ENCODE assay signal across 15 cellular contexts in the genomic region with DNA sequence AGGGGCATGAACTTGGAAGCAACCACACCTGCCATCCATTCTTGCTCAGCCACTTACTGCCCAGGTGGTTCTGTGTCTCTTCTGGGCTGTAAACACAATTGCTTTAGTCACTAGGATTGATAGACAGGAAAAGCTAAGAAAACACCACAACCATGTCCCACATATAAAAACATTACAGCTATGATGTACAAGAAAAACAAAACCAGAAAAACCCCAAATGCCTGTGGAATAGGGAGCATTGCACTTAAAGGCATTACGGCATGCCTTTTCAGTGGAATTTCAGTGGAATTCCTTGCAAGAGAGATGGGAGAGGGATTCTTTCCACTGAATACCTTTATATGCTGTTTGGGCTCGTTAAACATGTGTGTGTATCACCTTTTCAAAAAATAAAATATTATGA. TPM values are rescaled to one million over a fixed set of nuclear protein-coding genes. Genes with fewer than 3 reads are reported as not detected.
A peak's percentile ranks its signal among the peaks of the same experiment; 100 is the strongest.
DNase-seq lines count a peak whose midpoint lies in the region; ATAC-seq and TF ChIP-seq lines count a peak whose summit lies in the region.
"Had no signal": no experiment of that assay in that cellular context is flagged by ENCODE, and none has a peak within 500 bp of the region (broad histone marks: within the 10 kb centered on the region; RNA-seq: fewer than 3 reads in every experiment).

No MANE protein-coding gene starts in this region.

- POLR2A ChIA-PET in BJ (lab: Charles Lee) = interaction anchor here (0.6 kb wide), 1 partner anchor 19 kb away, joined by 4 read pairs; no protein-coding TSS in a partner anchor

- no peaks in the 10 kb centered on the region for H3K79me2 ChIP-seq in GM23248 (ENCODE audit: insufficient read depth)

- DNase-seq in BJ (ENCODE audit: low read depth) = peak; percentile 40
- DNase-seq in GM23248 = peak; percentile 42
- DNase-seq in adipocyte (ENCODE audit: low read depth) = peak; percentile 56
- no peak for DNase-seq in RPMI8226
- no peak for DNase-seq in T-helper 9 cell
- DNase-seq in activated CD8-positive, alpha-beta memory T cell treated with anti-CD3 and anti-CD28 coated beads, Interleukin-2, amount 50 U/mL, for 48 hours = no peak
- DNase-seq: C1 segment of cervical spinal cord; CD4-positive, alpha-beta T cell; DMS79; GF-D8; IMR-90; KBM-7 had no signal

- 2 to 4% methylated on average over 2 of the region's 2 CpGs for WGBS in GM23248 (ENCODE audit: low coverage in 1 of 2, low lambda C conversion rate in 2 of 2, missing lambda C conversion rate in 2 of 2), 2 experiments

- TF ChIP-seq CTCF in BJ (IDR thresholded peaks at IDR 0.05; ENCODE audit: insufficient read depth, low read depth, low read length) = no peak

- H3K27ac ChIP-seq in GM23248 = no peak overlapping the region; the same call in 1 of the 2 replicates
- H3K27ac ChIP-seq: A549 had no signal

- no peaks in the 10 kb centered on the region for H3K27me3 ChIP-seq in BJ (ENCODE audit: control insufficient read depth, insufficient read depth, low read length)
- no peaks in the 10 kb centered on the region for H3K27me3 ChIP-seq in GM23248 (replicated peaks; ENCODE audit: insufficient read depth)
- H3K27me3 ChIP-seq in adipocyte (replicated peaks; ENCODE audit: control insufficient read depth, insufficient read depth, low read length) = peaks cover 5% of the 10 kb centered on the region

- in situ Hi-C loops in GM23248 (cut with MboI) = no loop called here

- ATAC-seq in esophagus mucosa = no peak
- ATAC-seq: A549 had no signal

- H3K4me2 ChIP-seq in GM23248 (ENCODE audit: unreplicated experiment) = peak overlapping the region; percentile 43
- H3K4me2 ChIP-seq: A549 had no signal

- H3K4me1 ChIP-seq in GM23248 (ENCODE audit: insufficient read depth) (peaks cover 14% of the 10 kb centered on the region), adipocyte (ENCODE audit: control insufficient read depth, insufficient read depth, low read length) (no peaks in the 10 kb centered on the region)
- H3K4me1 ChIP-seq: A549 had no signal

- H2AFZ ChIP-seq in GM23248 = no peak overlapping the region

- CTCF ChIA-PET in BJ (lab: Yijun Ruan, JAX) = interaction anchor here (0.6 kb wide), 1 partner anchor 40 kb away, joined by 4 read pairs; no protein-coding TSS in a partner anchor

- no peak overlapping the region for H3K9ac ChIP-seq in GM23248
- H3K9ac ChIP-seq in adipocyte (ENCODE audit: low read length) = no peak overlapping the region

- peaks cover 15% of the 10 kb centered on the region; the same call in 1 of the 2 replicates for H3F3A ChIP-seq in GM23248 (ENCODE audit: insufficient read depth)

- H3K4me3 ChIP-seq in BJ (ENCODE audit: low read depth, low read length) (no peak overlapping the region), GM23248 (no peak overlapping the region), adipocyte (ENCODE audit: low read length) (no peak overlapping the region)
- H3K4me3 ChIP-seq: A549 had no signal

- H3K36me3 ChIP-seq in BJ (ENCODE audit: control insufficient read depth, insufficient read depth, low read length) = no peaks in the 10 kb centered on the region
- H3K36me3 ChIP-seq in GM23248 (ENCODE audit: low read depth) = no peaks in the 10 kb centered on the region
- H3K36me3 ChIP-seq in adipocyte (ENCODE audit: control insufficient read depth, insufficient read depth, low read length, severe bottlenecking) = no peaks in the 10 kb centered on the region

- H3K9me2 ChIP-seq in GM23248 (ENCODE audit: insufficient read depth) = no peaks in the 10 kb centered on the region

- no peaks in the 10 kb centered on the region for H4K20me1 ChIP-seq in GM23248 (ENCODE audit: insufficient read depth)

- H3K9me3 ChIP-seq in GM23248 (ENCODE audit: low read depth) (no peaks in the 10 kb centered on the region), adipocyte (ENCODE audit: control insufficient read depth, low read length) (no peaks in the 10 kb centered on the region)
- H3K9me3 ChIP-seq: A549 had no signal

RNA-seq across cellular contexts. Expression of a gene that starts 44.2 kb away (rescaled TPM):
- polyA plus RNA-seq in BJ (2011; rRNA removed) (0.01 TPM in 1 of 2 replicates, not detected in the other), GM23248 (2016; fragmentation: Nextera tagmentation; extraction: Ambion mirVana) (not detected in 2 replicates)
- polyA minus RNA-seq in BJ (2011; rRNA and poly(A)+ RNA removed) = not detected in 2 replicates
- not detected in 2 replicates for total RNA-seq in GM23248 (2014; rRNA removed; shearing (Covaris generic))
- not detected for total RNA-seq in esophagus mucosa
- total RNA-seq: CD4-positive, alpha-beta T cell; HT-29; IMR-90 had no signal
- polyA plus RNA-seq: A549, IMR-90 had no signal

Comparison
In these comparisons a context has a peak if more than half of its experiments do, and no peak if none do; other contexts are left out.
1. DNase-seq: peak in BJ (single experiment), GM23248 (single experiment) and adipocyte (single experiment); none in RPMI8226 (single experiment), T-helper 9 cell (single experiment) and activated CD8-positive, alpha-beta memory T cell treated with anti-CD3 and anti-CD28 coated beads, Interleukin-2, amount 50 U/mL, for 48 hours (single experiment).